In the genomic region with DNA sequence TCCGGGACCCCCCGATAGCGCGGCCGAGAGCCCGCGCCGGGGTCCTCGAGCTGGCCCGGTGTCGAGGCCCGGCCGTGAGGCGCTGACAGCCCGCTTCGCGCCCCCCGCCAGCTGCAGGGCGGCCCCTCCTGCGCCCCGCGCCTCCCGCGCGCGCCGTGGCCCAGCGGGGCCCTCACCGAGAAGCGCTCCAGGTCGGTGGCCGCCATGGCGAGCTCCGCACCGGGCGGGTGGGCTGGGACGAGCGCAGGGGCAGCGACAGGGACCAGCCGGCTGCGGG, we compare ENCODE assay signal across 9 cellular contexts. TPM values are rescaled to one million over a fixed set of nuclear protein-coding genes. Genes with fewer than 3 reads are reported as not detected.
DNase-seq lines count a peak whose midpoint lies in the region; ATAC-seq and TF ChIP-seq lines count a peak whose summit lies in the region.
"Had no signal": no experiment of that assay in that cellular context is flagged by ENCODE, and none has a peak within 500 bp of the region (broad histone marks: within the 10 kb centered on the region; RNA-seq: fewer than 3 reads in every experiment).

No MANE protein-coding gene starts in this region.

- no peak for TF ChIP-seq CTCF in WI38 (IDR thresholded peaks at IDR 0.05; ENCODE audit: low read depth, low read length)

- H3F3A ChIP-seq in GM23248 (ENCODE audit: insufficient read depth): no peaks in the 10 kb centered on the region

- DNase-seq in GM23248 (no peak), DMS114 treated with DMSO at 0.1 percent for 48 hours (lab: John Stamatoyannopoulos, UW; ENCODE audit: unreplicated experiment) (no peak), NCI-H1048 (lab: John Stamatoyannopoulos, UW) (no peak)
- DNase-seq in activated naive CD4-positive, alpha-beta T cell treated with anti-CD3 and anti-CD28 coated beads, Interleukin-2, amount 50 U/mL, for 16 hours: no peak
- DNase-seq: NCI-H2171 had no signal

- WGBS in GM23248 (ENCODE audit: low coverage in 1 of 2, low lambda C conversion rate in 2 of 2, missing lambda C conversion rate in 2 of 2), 2 experiments: 1% methylated on average over 26 to 39 of the region's 41 CpGs

- no peaks in the 10 kb centered on the region for H4K20me1 ChIP-seq in GM23248 (ENCODE audit: insufficient read depth)

- peak overlapping the region; percentile 80 for H3K4me2 ChIP-seq in GM23248 (ENCODE audit: unreplicated experiment)

- H3K36me3 ChIP-seq in GM23248 (ENCODE audit: low read depth): no peaks in the 10 kb centered on the region
- H3K36me3 ChIP-seq in subcutaneous abdominal adipose tissue (ENCODE audit: control insufficient read depth in 5 of 5, insufficient read depth in 5 of 5, low read length in 5 of 5): no peaks in the 10 kb centered on the region

- H3K4me3 ChIP-seq in GM23248: peak overlapping the region; percentile 83
- H3K4me3 ChIP-seq in WI38 (ENCODE audit: low read depth, low read length): peak overlapping the region; percentile 81
- H3K4me3 ChIP-seq in iPS-11a (ENCODE audit: low read depth, low read length): peak overlapping the region; percentile 66
- peak overlapping the region in 4 of 5 donors; percentile 81 to 95 (median 87) for H3K4me3 ChIP-seq in subcutaneous abdominal adipose tissue (ENCODE audit: low read depth in 1 of 5, low read length in 5 of 5)

- H2AFZ ChIP-seq in GM23248: peak overlapping the region; percentile 98

- H3K79me2 ChIP-seq in GM23248 (ENCODE audit: insufficient read depth): peaks cover 46% of the 10 kb centered on the region

- no peak for ATAC-seq in HG03432 (IDR thresholded peaks at IDR 0.05; ENCODE audit: unreplicated experiment)

- H3K27ac ChIP-seq in GM23248 (no peak overlapping the region), subcutaneous abdominal adipose tissue (ENCODE audit: low read depth, low read length) (peak overlapping the region; percentile 62)

- peaks cover 27% of the 10 kb centered on the region for H3K4me1 ChIP-seq in GM23248 (ENCODE audit: insufficient read depth)
- peaks cover 6 to 57% (median 53%) of the 10 kb centered on the region in 5 donors for H3K4me1 ChIP-seq in subcutaneous abdominal adipose tissue (ENCODE audit: control insufficient read depth in 5 of 5, insufficient read depth in 5 of 5, low read length in 5 of 5)

- H3K27me3 ChIP-seq in GM23248 (replicated peaks; ENCODE audit: insufficient read depth): no peaks in the 10 kb centered on the region
- H3K27me3 ChIP-seq in subcutaneous abdominal adipose tissue (ENCODE audit: control insufficient read depth in 5 of 5, insufficient read depth in 4 of 5, low read length in 5 of 5): no peaks in the 10 kb centered on the region

- in situ Hi-C loops in GM23248 (cut with MboI): no loop called here

- H3K9me3 ChIP-seq in GM23248 (ENCODE audit: low read depth) (no peaks in the 10 kb centered on the region), subcutaneous abdominal adipose tissue (ENCODE audit: control insufficient read depth in 5 of 5, low read length in 5 of 5) (no peaks in the 10 kb centered on the region)

- H3K9ac ChIP-seq in GM23248 (peak overlapping the region; percentile 77), subcutaneous abdominal adipose tissue (ENCODE audit: low read length in 5 of 5) (peak overlapping the region in 4 of 5 donors; percentile 68 to 84 (median 74))

- H3K9me2 ChIP-seq in GM23248 (ENCODE audit: insufficient read depth): no peaks in the 10 kb centered on the region

RNA-seq across cellular contexts. Expression of a gene that starts 0.2 kb away (rescaled TPM):
- 36.5 and 41.9 TPM in 2 replicates for total RNA-seq in GM23248 (2014; rRNA removed; shearing (Covaris generic))
- polyA plus RNA-seq in GM23248 (2016; fragmentation: Nextera tagmentation; extraction: Ambion mirVana): 26.9 and 28.8 TPM in 2 replicates

RNA-seq across cellular contexts. Expression of a gene that starts 29.6 kb away (rescaled TPM):
- total RNA-seq in GM23248 (2014; rRNA removed; shearing (Covaris generic)): not detected in 2 replicates
- polyA plus RNA-seq in GM23248 (2016; fragmentation: Nextera tagmentation; extraction: Ambion mirVana): 0.51 and 0.73 TPM in 2 replicates

RNA-seq across cellular contexts. Expression of a gene that starts 36.2 kb away (rescaled TPM):
- not detected in 2 replicates for total RNA-seq in GM23248 (2014; rRNA removed; shearing (Covaris generic))
- polyA plus RNA-seq in GM23248 (2016; fragmentation: Nextera tagmentation; extraction: Ambion mirVana): not detected in 2 replicates

RNA-seq across cellular contexts. Expression of a gene that starts 39.5 kb away (rescaled TPM):
- 6.8 TPM in 2 replicates for total RNA-seq in GM23248 (2014; rRNA removed; shearing (Covaris generic))
- polyA plus RNA-seq in GM23248 (2016; fragmentation: Nextera tagmentation; extraction: Ambion mirVana): 13.9 and 18.8 TPM in 2 replicates

RNA-seq across cellular contexts. Expression of a gene that starts 53.6 kb away (rescaled TPM):
- total RNA-seq in GM23248 (2014; rRNA removed; shearing (Covaris generic)): 9.9 and 13.2 TPM in 2 replicates
- 3.8 and 3.9 TPM in 2 replicates for polyA plus RNA-seq in GM23248 (2016; fragmentation: Nextera tagmentation; extraction: Ambion mirVana)
